1 cellular context compared by ENCODE assay signal in genomic region chr11:13277719-13278619, GRCh38.
TF ChIP-seq lines count a peak whose summit lies in the region.

Gene BMAL1, plus strand, starts transcription at chr11:13277790. Its CDS starts 76,519 bp downstream, at chr11:13354309.

TF ChIP-seq in GM12878, 131 proteins besides CTCF, POLR2A, EP300 and RAD21 (continued from another document):
- TF ChIP-seq ZBTB33 (IDR thresholded peaks at IDR 0.05) (no peak), CBX3 (IDR thresholded peaks at IDR 0.05; ENCODE audit: borderline replicate concordance, low read depth) (no peak), ZNF687 (IDR thresholded peaks at IDR 0.05) (peak; percentile 31; the same call in 1 of the 2 replicates), RUNX3 (IDR thresholded peaks at IDR 0.05; ENCODE audit: low read length) (no peak), EGR1 (IDR thresholded peaks at IDR 0.05; ENCODE audit: borderline replicate concordance in 1 of 2, low read depth in 2 of 2, low read length in 2 of 2) (peak in 1 of 2 experiments; percentile 56; a peak in 1 of 3 replicates), SRF (IDR thresholded peaks at IDR 0.05; ENCODE audit: low read depth in 2 of 2, low read length in 2 of 2) (no peak), HDAC6 (IDR thresholded peaks at IDR 0.05; ENCODE audit: unreplicated experiment) (no peak), GABPA (IDR thresholded peaks at IDR 0.05; ENCODE audit: low read depth) (no peak), HCFC1 (IDR thresholded peaks at IDR 0.05; ENCODE audit: low read length) (no peak), MYC (IDR thresholded peaks at IDR 0.05; ENCODE audit: insufficient read depth, insufficient read length, insufficient replicate concordance, low read length, severe bottlenecking) (no peak), TCF3 (IDR thresholded peaks at IDR 0.05; ENCODE audit: borderline replicate concordance, insufficient read depth, low read depth, low read length) (no peak), LARP7 (IDR thresholded peaks at IDR 0.05) (peak; percentile 97), SIX5 (IDR thresholded peaks at IDR 0.05; ENCODE audit: low read depth, low read length, severe bottlenecking) (no peak), HDGF (IDR thresholded peaks at IDR 0.05) (no peak), ZNF217 (IDR thresholded peaks at IDR 0.05) (0 out of 2 replicates have a peak, but pooled peaks have one; percentile 57), NBN (IDR thresholded peaks at IDR 0.05) (0 out of 2 replicates have a peak, but pooled peaks have one; percentile 31), NFYA (IDR thresholded peaks at IDR 0.05; ENCODE audit: borderline replicate concordance, low read depth, low read length) (no peak), STAT1 (conservative IDR thresholded peaks at IDR 0.05) (no peak), ZSCAN29 (IDR thresholded peaks at IDR 0.05) (0 out of 2 replicates have a peak, but pooled peaks have one; percentile 41), BHLHE40 (IDR thresholded peaks at IDR 0.05; ENCODE audit: borderline replicate concordance in 1 of 2, low read depth in 2 of 2, low read length in 1 of 2) (peak in 1 of 2 experiments; percentile 71; a peak in 2 of 4 replicates), SREBF2 (IDR thresholded peaks at IDR 0.05; ENCODE audit: low read length) (no peak), NR2C2 (IDR thresholded peaks at IDR 0.05; ENCODE audit: borderline replicate concordance, control insufficient read depth, insufficient read length, low read depth) (no peak), FOXM1 (IDR thresholded peaks at IDR 0.05; ENCODE audit: low read depth, low read length) (no peak), RB1 (IDR thresholded peaks at IDR 0.05; ENCODE audit: borderline replicate concordance) (peak; percentile 47; the same call in 1 of the 2 replicates), FOS (IDR thresholded peaks at IDR 0.05; ENCODE audit: borderline replicate concordance, extremely low read depth, insufficient read length) (no peak), RELB (IDR thresholded peaks at IDR 0.05; ENCODE audit: low read depth) (peak; percentile 72), BACH1 (IDR thresholded peaks at IDR 0.05; ENCODE audit: borderline replicate concordance) (peak; percentile 73), TARDBP (IDR thresholded peaks at IDR 0.05; ENCODE audit: borderline replicate concordance) (no peak), BRCA1 (IDR thresholded peaks at IDR 0.05; ENCODE audit: low read depth, low read length) (no peak), MTA3 (IDR thresholded peaks at IDR 0.05; ENCODE audit: borderline replicate concordance, low read length) (no peak), NFIC (IDR thresholded peaks at IDR 0.05; ENCODE audit: low read depth, low read length) (no peak), SMC3 (IDR thresholded peaks at IDR 0.05; ENCODE audit: borderline replicate concordance, low read length) (no peak)
